In the genomic region with DNA sequence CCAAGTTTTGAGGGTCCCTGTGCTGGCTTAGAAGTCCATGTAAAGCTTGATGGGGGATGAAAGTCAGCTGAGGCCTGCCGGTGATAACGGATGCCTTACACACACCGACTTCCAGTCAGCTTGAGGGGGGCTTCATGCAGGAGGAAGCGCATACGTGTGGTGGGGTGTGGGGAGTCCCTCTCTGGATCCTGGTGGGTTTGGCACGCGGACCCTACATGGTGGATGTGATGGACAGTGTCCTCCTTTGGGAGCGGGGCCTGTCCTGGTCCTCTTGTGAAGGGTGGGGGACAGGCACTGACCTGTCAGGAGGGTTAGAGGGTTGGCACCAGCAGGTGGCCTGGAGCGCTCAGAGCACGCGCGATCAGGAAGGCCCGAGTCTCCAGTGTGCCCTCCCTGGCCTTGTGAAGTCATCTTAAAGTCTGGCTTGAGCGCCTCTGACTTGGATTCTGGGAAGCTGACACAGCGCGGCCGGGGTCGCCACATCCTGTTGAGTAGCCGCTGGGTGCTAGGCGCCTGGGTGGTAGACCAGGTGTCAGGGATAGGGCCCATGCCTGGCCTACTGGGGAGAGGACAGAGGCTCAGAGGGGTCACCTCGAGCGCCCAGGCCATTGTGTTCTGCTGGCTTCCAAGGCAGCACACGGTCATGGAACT, we compare ENCODE assay signal across 7 cellular contexts. TPM values are rescaled to one million over a fixed set of nuclear protein-coding genes. Genes with fewer than 3 reads are reported as not detected.
DNase-seq lines count a peak whose midpoint lies in the region; ATAC-seq and TF ChIP-seq lines count a peak whose summit lies in the region.

No MANE protein-coding gene starts in this region.

- H3K4me2 ChIP-seq in GM23248 (ENCODE audit: unreplicated experiment) = peak overlapping the region; percentile 84

- no peaks in the 10 kb centered on the region for H3K36me3 ChIP-seq in GM23248 (ENCODE audit: low read depth)
- peaks cover 45% of the 10 kb centered on the region for H3K36me3 ChIP-seq in RWPE2 (ENCODE audit: low read depth)
- H3K36me3 ChIP-seq in skeletal muscle tissue (ENCODE audit: control insufficient read depth in 3 of 3, insufficient read depth in 3 of 3, low read length in 3 of 3) = peaks cover 0 to 7% (median 4%) of the 10 kb centered on the region in 3 donors

- 0 out of 2 replicates have a peak, but pooled peaks cover 7% of the 10 kb centered on the region for H3F3A ChIP-seq in GM23248 (ENCODE audit: insufficient read depth)

- peaks cover 31% of the 10 kb centered on the region for H3K4me1 Mint-ChIP-seq in endothelial cell (ENCODE audit: unreplicated experiment)

- WGBS in GM23248 (ENCODE audit: low coverage in 1 of 2, low lambda C conversion rate in 2 of 2, missing lambda C conversion rate in 2 of 2), 2 experiments = 87% methylated on average over 23 of the region's 23 CpGs

- H2AFZ ChIP-seq in GM23248 = no peak overlapping the region

- peak; percentile 39 for DNase-seq in GM23248
- no peak for DNase-seq in RWPE2 (ENCODE audit: low spot score)
- no peak for DNase-seq in endothelial cell (ENCODE audit: low spot score)
- DNase-seq in cortex of kidney (lab: John Stamatoyannopoulos, UW) = no peak

- H3K9ac ChIP-seq in GM23248 (peak overlapping the region; percentile 97), skeletal muscle tissue (ENCODE audit: low read depth in 1 of 3, low read length in 3 of 3) (peak overlapping the region; percentile 63 to 93 (median 64))

- no peaks in the 10 kb centered on the region for H3K9me2 ChIP-seq in GM23248 (ENCODE audit: insufficient read depth)

- no peaks in the 10 kb centered on the region for H3K9me3 ChIP-seq in GM23248 (ENCODE audit: low read depth)
- H3K9me3 ChIP-seq in RWPE2 (ENCODE audit: severe bottlenecking) = no peaks in the 10 kb centered on the region
- no peaks in the 10 kb centered on the region for H3K9me3 ChIP-seq in skeletal muscle tissue (ENCODE audit: control insufficient read depth in 3 of 3, low read length in 3 of 3)

- peak overlapping the region; percentile 42 for H3K27ac Mint-ChIP-seq in endothelial cell (ENCODE audit: unreplicated experiment)

- H3K27ac ChIP-seq in GM23248 = peak overlapping the region; percentile 92
- peak overlapping the region; percentile 91 for H3K27ac ChIP-seq in RWPE2 (ENCODE audit: poor library complexity, severe bottlenecking)
- H3K27ac ChIP-seq in skeletal muscle tissue (ENCODE audit: low read depth, low read length) = peak overlapping the region; percentile 89

- ATAC-seq in RWPE2 (ENCODE audit: low read depth) = no peak
- no peak for ATAC-seq in HG02642 (IDR thresholded peaks at IDR 0.05; ENCODE audit: poor library complexity, unreplicated experiment)
- no peak for ATAC-seq in GM21576 (IDR thresholded peaks at IDR 0.05; ENCODE audit: unreplicated experiment)

- H3K79me2 ChIP-seq in GM23248 (ENCODE audit: insufficient read depth) = peaks cover 74% of the 10 kb centered on the region

- H3K27me3 ChIP-seq in GM23248 (replicated peaks; ENCODE audit: insufficient read depth) = no peaks in the 10 kb centered on the region
- no peaks in the 10 kb centered on the region for H3K27me3 ChIP-seq in RWPE2 (ENCODE audit: insufficient read depth, poor library complexity, severe bottlenecking)
- H3K27me3 ChIP-seq in skeletal muscle tissue (ENCODE audit: control insufficient read depth in 3 of 3, insufficient read depth in 3 of 3, low read length in 3 of 3) = no peaks in the 10 kb centered on the region

- peaks cover 13% of the 10 kb centered on the region for H3K36me3 Mint-ChIP-seq in endothelial cell (ENCODE audit: low read depth, unreplicated experiment)

- peaks cover 23% of the 10 kb centered on the region for H3K27me3 Mint-ChIP-seq in endothelial cell (ENCODE audit: unreplicated experiment)

- H3K4me3 Mint-ChIP-seq in endothelial cell (ENCODE audit: unreplicated experiment) = peak overlapping the region; percentile 98

- H3K9me3 Mint-ChIP-seq in endothelial cell (ENCODE audit: unreplicated experiment) = no peaks in the 10 kb centered on the region

- in situ Hi-C loops in GM23248 (cut with MboI) = no loop called here

- H4K20me1 ChIP-seq in GM23248 (ENCODE audit: insufficient read depth) = no peaks in the 10 kb centered on the region

- H3K4me1 ChIP-seq in GM23248 (ENCODE audit: insufficient read depth) (peaks cover 23% of the 10 kb centered on the region), RWPE2 (ENCODE audit: insufficient read depth, poor library complexity, severe bottlenecking) (peaks cover 20% of the 10 kb centered on the region), skeletal muscle tissue (ENCODE audit: control insufficient read depth in 3 of 3, insufficient read depth in 3 of 3, low read length in 3 of 3) (peaks cover 61 to 69% (median 64%) of the 10 kb centered on the region in 3 donors)

- peak overlapping the region; percentile 75 for H3K4me3 ChIP-seq in GM23248
- H3K4me3 ChIP-seq in RWPE2 (ENCODE audit: severe bottlenecking) = no peak overlapping the region
- H3K4me3 ChIP-seq in skeletal muscle tissue (ENCODE audit: low read length in 3 of 3) = peak overlapping the region; percentile 41 to 74 (median 59)

- TF ChIP-seq CTCF in RWPE2 (IDR thresholded peaks at IDR 0.05; ENCODE audit: poor library complexity, severe bottlenecking) = no peak
- no peak for TF ChIP-seq CTCF in endothelial cell (IDR thresholded peaks at IDR 0.05; ENCODE audit: unreplicated experiment)

RNA-seq across cellular contexts. Expression of gene DAZAP1, which starts 2.9 kb away (rescaled TPM):
- 56.6 and 59.4 TPM in 2 replicates for total RNA-seq in GM23248 (2014; rRNA removed; shearing (Covaris generic))
- polyA plus RNA-seq in GM23248 (2016; fragmentation: Nextera tagmentation; extraction: Ambion mirVana) = 11.0 and 12.8 TPM in 2 replicates
- 145 TPM for total RNA-seq in endothelial cell (ENCODE audit: unreplicated experiment)
- 27.1 TPM for total RNA-seq in skeletal muscle tissue

RNA-seq across cellular contexts. Expression of gene GAMT, which starts 8.9 kb away (rescaled TPM):
- 39.8 and 43.7 TPM in 2 replicates for total RNA-seq in GM23248 (2014; rRNA removed; shearing (Covaris generic))
- 40.1 and 43.1 TPM in 2 replicates for polyA plus RNA-seq in GM23248 (2016; fragmentation: Nextera tagmentation; extraction: Ambion mirVana)
- total RNA-seq in endothelial cell (ENCODE audit: unreplicated experiment) (18.1 TPM), skeletal muscle tissue (101 TPM)

RNA-seq across cellular contexts. Expression of gene NDUFS7, which starts 26.6 kb away (rescaled TPM):
- 64.1 and 67.1 TPM in 2 replicates for total RNA-seq in GM23248 (2014; rRNA removed; shearing (Covaris generic))
- polyA plus RNA-seq in GM23248 (2016; fragmentation: Nextera tagmentation; extraction: Ambion mirVana) = 173 and 177 TPM in 2 replicates
- total RNA-seq in endothelial cell (ENCODE audit: unreplicated experiment) = 84.0 TPM
- total RNA-seq in skeletal muscle tissue = 43.3 TPM

RNA-seq across cellular contexts. Expression of gene RPS15, which starts 27.9 kb away (rescaled TPM):
- total RNA-seq in GM23248 (2014; rRNA removed; shearing (Covaris generic)) = 1,256 and 1,289 TPM in 2 replicates
- polyA plus RNA-seq in GM23248 (2016; fragmentation: Nextera tagmentation; extraction: Ambion mirVana) = 921 and 947 TPM in 2 replicates
- total RNA-seq in endothelial cell (ENCODE audit: unreplicated experiment) (1,175 TPM), skeletal muscle tissue (354 TPM)

RNA-seq across cellular contexts. Expression of gene APC2, which starts 39.7 kb away (rescaled TPM):
- 0.11 TPM in 1 of 2 replicates, not detected in the other for total RNA-seq in GM23248 (2014; rRNA removed; shearing (Covaris generic))
- 0.10 and 0.11 TPM in 2 replicates for polyA plus RNA-seq in GM23248 (2016; fragmentation: Nextera tagmentation; extraction: Ambion mirVana)
- total RNA-seq in endothelial cell (ENCODE audit: unreplicated experiment) (1.9 TPM), skeletal muscle tissue (1.0 TPM)
